8 cellular contexts compared by ENCODE assay signal in the genomic region with DNA sequence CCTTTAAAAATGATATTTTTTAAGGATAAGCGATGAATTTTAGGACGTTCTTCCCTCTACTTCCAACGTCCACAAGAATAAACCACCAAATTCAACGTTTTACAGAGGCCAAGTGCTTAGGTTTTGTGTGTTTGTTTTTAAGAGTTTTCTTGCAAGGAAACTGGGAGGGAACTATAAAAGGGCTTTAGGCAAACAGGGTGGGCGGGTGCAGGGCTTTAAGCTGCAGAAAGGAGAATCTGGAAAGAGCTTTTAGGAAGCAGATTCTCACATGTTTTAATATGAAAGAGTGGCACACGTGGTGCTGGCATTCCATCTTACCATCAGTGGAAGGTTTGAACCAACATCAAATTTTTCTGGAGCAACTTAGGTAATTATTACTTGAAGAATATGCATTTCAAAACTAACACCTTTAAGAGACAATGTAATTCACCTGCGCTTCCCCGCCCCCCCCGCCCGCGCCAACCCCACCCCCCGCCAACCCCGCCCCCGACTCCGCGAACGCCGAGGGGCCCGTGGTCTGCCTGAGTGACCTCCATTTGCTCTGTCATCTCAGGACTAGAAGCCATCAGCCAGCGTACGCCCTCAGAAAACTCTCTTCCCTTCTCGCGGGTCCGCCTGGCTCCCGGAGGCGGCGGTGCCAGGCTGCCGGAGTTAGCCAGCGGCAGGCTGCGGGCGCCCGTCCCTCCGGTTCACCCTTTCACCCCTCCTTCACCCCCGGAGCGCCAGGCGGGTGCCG. TPM values are rescaled to one million over a fixed set of nuclear protein-coding genes. Genes with fewer than 3 reads are reported as not detected.
DNase-seq lines count a peak whose midpoint lies in the region; ATAC-seq and TF ChIP-seq lines count a peak whose summit lies in the region.

No MANE protein-coding gene starts in this region.

- H3K79me2 ChIP-seq in Loucy (ENCODE audit: insufficient read depth, low read length), result peaks cover 45% of the 10 kb centered on the region

- CTCF ChIA-PET in MCF 10A (lab: Yijun Ruan, JAX), result interaction anchor here (0.6 to 3.0 kb wide), 9 partner anchors 9 to 1055 kb away, joined by 3 to 15 read pairs (median 4); no protein-coding TSS in a partner anchor

- peak; percentile 2 for ATAC-seq in GM19025 (IDR thresholded peaks at IDR 0.05; ENCODE audit: low read depth, unreplicated experiment)
- ATAC-seq in lung (ENCODE audit: insufficient read depth, low FRiP score), result peak; percentile 3
- no peak for ATAC-seq in upper lobe of right lung

- H3K9ac ChIP-seq in Loucy (ENCODE audit: low read depth, low read length, poor library complexity, severe bottlenecking), result peak overlapping the region; percentile 91

- H3K36me3 ChIP-seq in Loucy (ENCODE audit: insufficient read depth, low read length) (no peaks in the 10 kb centered on the region), lung (ENCODE audit: control insufficient read depth in 2 of 2, insufficient read depth in 2 of 2, low read length in 2 of 2) (no peaks in the 10 kb centered on the region), upper lobe of right lung (no peaks in the 10 kb centered on the region)

- DNase-seq in CD14-positive monocyte (ENCODE audit: low spot score), result no peak
- no peak for DNase-seq in MCF 10A (ENCODE audit: unreplicated experiment)
- DNase-seq in lung (ENCODE audit: low spot score), result no peak
- DNase-seq in upper lobe of right lung, result no peak
- no peak for DNase-seq in amniotic stem cell (lab: John Stamatoyannopoulos, UW)
- DNase-seq in cerebellar cortex (ENCODE audit: low spot score), result no peak

- H3K9me3 ChIP-seq in Loucy (ENCODE audit: insufficient read depth, low read depth, low read length), result peaks cover 11% of the 10 kb centered on the region
- H3K9me3 ChIP-seq in lung (ENCODE audit: control insufficient read depth in 2 of 2, insufficient read depth in 1 of 2, low read length in 1 of 2), result no peaks in the 10 kb centered on the region
- no peaks in the 10 kb centered on the region for H3K9me3 ChIP-seq in upper lobe of right lung

- POLR2A ChIA-PET in MCF 10A (lab: Yijun Ruan, JAX), result interaction anchor here (0.6 to 10.4 kb wide), 41 partner anchors 11 to 967 kb away, joined by 3 to 151 read pairs (median 5); no protein-coding TSS in a partner anchor

- H3K27me3 Mint-ChIP-seq in CD14-positive monocyte (ENCODE audit: low read depth in 3 of 3) (peaks cover 0 to 3% (median 0%) of the 10 kb centered on the region in 3 donors), MCF 10A (ENCODE audit: insufficient read depth, unreplicated experiment) (no peaks in the 10 kb centered on the region)

- 2 to 4% methylated on average over 36 to 37 of the region's 37 CpGs for WGBS in lung, 2 donors

- H3K4me3 Mint-ChIP-seq in CD14-positive monocyte, result peak overlapping the region; percentile 82 to 85
- H3K4me3 Mint-ChIP-seq in MCF 10A (ENCODE audit: unreplicated experiment), result peak overlapping the region; percentile 92

- peak overlapping the region; percentile 57 for H2AFZ ChIP-seq in Loucy (ENCODE audit: low read length)

- no peak for TF ChIP-seq CTCF in CD14-positive monocyte (IDR thresholded peaks at IDR 0.05)
- no peak for TF ChIP-seq CTCF in Loucy (conservative IDR thresholded peaks at IDR 0.05; ENCODE audit: low read length)
- TF ChIP-seq CTCF in MCF 10A (IDR thresholded peaks at IDR 0.05; ENCODE audit: unreplicated experiment), result no peak
- TF ChIP-seq CTCF in lung (IDR thresholded peaks at IDR 0.05; ENCODE audit: control extremely low read depth, extremely low read depth), result no peak
- TF ChIP-seq CTCF in upper lobe of right lung (IDR thresholded peaks at IDR 0.05), result no peak

- H3K27ac ChIP-seq in lung (ENCODE audit: low read depth in 1 of 2, low read length in 1 of 2) (peak overlapping the region; percentile 93 to 99), upper lobe of right lung (peak overlapping the region; percentile 99)

- H3K36me3 Mint-ChIP-seq in CD14-positive monocyte (peaks cover 4 to 8% of the 10 kb centered on the region in 2 donors), MCF 10A (ENCODE audit: insufficient read depth, unreplicated experiment) (peaks cover 14% of the 10 kb centered on the region)

- peaks cover 36% of the 10 kb centered on the region for H4K20me1 ChIP-seq in Loucy (ENCODE audit: insufficient read depth, low read length, poor library complexity, severe bottlenecking)

- TSS peak; percentile 53 for BruUV-seq in MCF 10A (replicated peaks; lab: Mats Ljungman, UMichigan)

- no peaks in the 10 kb centered on the region for H3K9me2 ChIP-seq in Loucy (replicated peaks; ENCODE audit: low read depth, low read length)

- H3K9me3 Mint-ChIP-seq in CD14-positive monocyte (peaks cover 17 to 24% (median 22%) of the 10 kb centered on the region in 7 donors), MCF 10A (ENCODE audit: unreplicated experiment) (peaks cover 10% of the 10 kb centered on the region)

- peak overlapping the region; percentile 76 for H3K4me2 ChIP-seq in Loucy (ENCODE audit: low read depth, low read length, poor library complexity, severe bottlenecking)

- H3K4me1 ChIP-seq in Loucy (ENCODE audit: insufficient read depth, low read length, poor library complexity, severe bottlenecking), result peaks cover 34% of the 10 kb centered on the region
- H3K4me1 ChIP-seq in lung (ENCODE audit: control insufficient read depth in 2 of 2, insufficient read depth in 2 of 2, low read length in 2 of 2), result peaks cover 3 to 5% of the 10 kb centered on the region in 2 donors
- H3K4me1 ChIP-seq in upper lobe of right lung, result peaks cover 18% of the 10 kb centered on the region

- H3K4me3 ChIP-seq in Loucy (ENCODE audit: low read length, poor library complexity, severe bottlenecking) (peak overlapping the region; percentile 81), lung (peak overlapping the region; percentile 51), upper lobe of right lung (peak overlapping the region; percentile 92)

- peaks cover 33% of the 10 kb centered on the region for H3K4me1 Mint-ChIP-seq in CD14-positive monocyte
- H3K4me1 Mint-ChIP-seq in MCF 10A (ENCODE audit: insufficient read depth, unreplicated experiment), result peaks cover 14% of the 10 kb centered on the region

- H3K27ac Mint-ChIP-seq in CD14-positive monocyte (peak overlapping the region; percentile 89 to 97 (median 96)), MCF 10A (ENCODE audit: low read depth, unreplicated experiment) (peak overlapping the region; percentile 87)

- 0 out of 2 replicates have a peak, but pooled peaks cover 5% of the 10 kb centered on the region for H3F3A ChIP-seq in Loucy (ENCODE audit: low read depth)

- H3K27me3 ChIP-seq in Loucy (ENCODE audit: insufficient read depth, low read length, poor library complexity, severe bottlenecking), result no peaks in the 10 kb centered on the region
- H3K27me3 ChIP-seq in lung (ENCODE audit: control insufficient read depth, insufficient read depth), result no peaks in the 10 kb centered on the region
- H3K27me3 ChIP-seq in upper lobe of right lung, result no peaks in the 10 kb centered on the region

- intact Hi-C loops in CD14-positive monocyte (cut with micrococcal nuclease), result loop anchor here (5.0 to 10.0 kb wide), 2 partner anchors 38 to 220 kb away; no protein-coding TSS in a partner anchor
- intact Hi-C loops in MCF 10A (cut with micrococcal nuclease), result loop anchor here (1.0 to 10.0 kb wide), 5 partner anchors 38 to 968 kb away; no protein-coding TSS in a partner anchor
- intact Hi-C loops in upper lobe of right lung (cut with DNase I), result no loop called here

RNA-seq across cellular contexts. Expression of a gene that starts 0.9 kb away (rescaled TPM):
- polyA plus RNA-seq in CD14-positive monocyte (10 to 100 TPM; 10.5 to 25.5 TPM), lung (10 to 100 TPM in 1 of 2 donors, 1 to 10 TPM in 1; 6.8 to 21.3 TPM)
- total RNA-seq in MCF 10A (2022) (124 and 151 TPM in 2 replicates), lung (100 to 1,000 TPM; 128 to 222 TPM), upper lobe of right lung (137 TPM)
